In genomic region chr10:79382491-79382941, GRCh38 we compare ENCODE assay signal across 9 cellular contexts. TPM values are rescaled to one million over a fixed set of nuclear protein-coding genes. Genes with fewer than 3 reads are reported as not detected.
DNase-seq lines count a peak whose midpoint lies in the region; ATAC-seq and TF ChIP-seq lines count a peak whose summit lies in the region.
"Had no signal": no experiment of that assay in that cellular context is flagged by ENCODE, and none has a peak within 500 bp of the region (broad histone marks: within the 10 kb centered on the region; RNA-seq: fewer than 3 reads in every experiment).

No MANE protein-coding gene starts in this region.

- 84 to 88% methylated on average over 15 to 18 of the region's 18 CpGs for WGBS in endodermal cell (ENCODE audit: insufficient coverage in 1 of 2, insufficient read length in 1 of 2), 2 experiments
- 58 to 65% methylated on average over 16 to 18 of the region's 18 CpGs for WGBS in thyroid gland, 2 donors

- DNase-seq in SJSA1 (ENCODE audit: low read depth in 1 of 2, low spot score in 2 of 2) (peak in 1 of 2 experiments; percentile 36), endodermal cell (peak; percentile 50), mucosa of gallbladder (ENCODE audit: low spot score) (peak; percentile 9), thyroid gland (peak; percentile 53 to 64), NCI-H82 treated with DMSO at 0.1 percent for 48 hours (lab: John Stamatoyannopoulos, UW; ENCODE audit: unreplicated experiment) (no peak), dermis blood vessel endothelial cell (no peak)
- DNase-seq: CD4-positive, alpha-beta memory T cell; Karpas-422 had no signal

- TF ChIP-seq POLR2A in thyroid gland (IDR thresholded peaks at IDR 0.05), result no peak

- no peaks in the 10 kb centered on the region for H3K36me3 Mint-ChIP-seq in endodermal cell (ENCODE audit: low read depth)
- H3K36me3 Mint-ChIP-seq: CD4-positive, alpha-beta memory T cell had no signal

- no peak for ATAC-seq in GM18907 (IDR thresholded peaks at IDR 0.05; ENCODE audit: unreplicated experiment)

- H3K4me3 ChIP-seq in SJSA1 (no peak overlapping the region), endodermal cell (ENCODE audit: low read length) (no peak overlapping the region), thyroid gland (replicated peaks in 1 of 3) (no peak overlapping the region)

- no peaks in the 10 kb centered on the region for H3K27me3 Mint-ChIP-seq in endodermal cell (ENCODE audit: insufficient read depth)
- H3K27me3 Mint-ChIP-seq: CD4-positive, alpha-beta memory T cell had no signal

- H3K27ac Mint-ChIP-seq in endodermal cell, result no peak overlapping the region
- H3K27ac Mint-ChIP-seq: CD4-positive, alpha-beta memory T cell had no signal

- no peak overlapping the region for H3K4me3 Mint-ChIP-seq in endodermal cell
- H3K4me3 Mint-ChIP-seq: CD4-positive, alpha-beta memory T cell had no signal

- H3K9me3 ChIP-seq in SJSA1 (replicated peaks) (no peaks in the 10 kb centered on the region), endodermal cell (ENCODE audit: control insufficient read depth, low read length) (no peaks in the 10 kb centered on the region), thyroid gland (no peaks in the 10 kb centered on the region)

- H3K36me3 ChIP-seq in SJSA1 (peaks cover 16% of the 10 kb centered on the region), endodermal cell (ENCODE audit: control insufficient read depth, insufficient read depth, low read length) (no peaks in the 10 kb centered on the region), thyroid gland (peaks cover 0 to 4% of the 10 kb centered on the region in 2 donors)

- H3K27ac ChIP-seq in SJSA1, result peak overlapping the region; percentile 64
- H3K27ac ChIP-seq in endodermal cell (ENCODE audit: low read depth, low read length), result no peak overlapping the region
- no peak overlapping the region for H3K27ac ChIP-seq in thyroid gland

- intact Hi-C loops in thyroid gland (cut with DNase I), result no loop called here

- H3K4me1 Mint-ChIP-seq in endodermal cell, result peaks cover 2% of the 10 kb centered on the region
- H3K4me1 Mint-ChIP-seq: CD4-positive, alpha-beta memory T cell had no signal

- H3K4me1 ChIP-seq in SJSA1 (replicated peaks) (peaks cover 36% of the 10 kb centered on the region), endodermal cell (ENCODE audit: control insufficient read depth, insufficient read depth, low read length) (peaks cover 3% of the 10 kb centered on the region), thyroid gland (peaks cover 20 to 33% of the 10 kb centered on the region in 2 donors)

- H3K27me3 ChIP-seq in SJSA1 (replicated peaks), result no peaks in the 10 kb centered on the region
- no peaks in the 10 kb centered on the region for H3K27me3 ChIP-seq in endodermal cell (ENCODE audit: control insufficient read depth, insufficient read depth, low read length, poor library complexity, severe bottlenecking)
- no peaks in the 10 kb centered on the region for H3K27me3 ChIP-seq in thyroid gland

- no peaks in the 10 kb centered on the region for H3K9me3 Mint-ChIP-seq in endodermal cell
- H3K9me3 Mint-ChIP-seq: CD4-positive, alpha-beta memory T cell had no signal

- H3K9ac ChIP-seq in endodermal cell (ENCODE audit: extremely low read depth, low read length, poor library complexity, severe bottlenecking), result no peak overlapping the region

- TF ChIP-seq CTCF in endodermal cell (conservative IDR thresholded peaks at IDR 0.05) (no peak), thyroid gland (IDR thresholded peaks at IDR 0.05) (no peak)

RNA-seq across cellular contexts. Expression of gene PPIF, which starts 35.2 kb away (rescaled TPM):
- total RNA-seq in SJSA1 (2014; rRNA removed; shearing (Covaris generic)), result 31.7 and 42.1 TPM in 2 replicates
- 10 to 100 TPM; 50.4 to 51.0 TPM for total RNA-seq in endodermal cell
- polyA plus RNA-seq in endodermal cell (2013, experiment 1 of 2), result 54.6 TPM
- 46.4 TPM for polyA plus RNA-seq in endodermal cell (2013, experiment 2 of 2)
- total RNA-seq in mucosa of gallbladder, result 49.4 TPM
- total RNA-seq in thyroid gland, result 10 to 100 TPM; 31.4 to 70.1 (median 52.3) TPM
- 14.5 and 23.8 TPM in 2 replicates for total RNA-seq in dermis blood vessel endothelial cell

Comparison
In these comparisons a context has a peak if more than half of its experiments do, and no peak if none do; other contexts are left out.
1. DNase-seq: peak in endodermal cell (single experiment), mucosa of gallbladder (single experiment) and thyroid gland (2 of 2); none in NCI-H82 treated with DMSO at 0.1 percent for 48 hours (single experiment) and dermis blood vessel endothelial cell (single experiment).